In genomic region chr6:130026859-130027258, GRCh38 we compare ENCODE assay signal across 1 cellular context.
A peak's percentile ranks its signal among the peaks of the same experiment; 100 is the strongest.
TF ChIP-seq lines count a peak whose summit lies in the region.

No MANE protein-coding gene starts in this region.

TF ChIP-seq in IMR-90, 13 proteins besides CTCF, POLR2A, EP300 and RAD21:
- TF ChIP-seq FOS (IDR thresholded peaks at IDR 0.05; ENCODE audit: low read depth, low read length) (no peak), CEBPB (IDR thresholded peaks at IDR 0.05; ENCODE audit: low read depth, low read length) (peak; percentile 23; the same call in 1 of the 2 replicates)
